ENCODE assay signal across 8 cellular contexts in genomic region chr5:177496111-177497010, GRCh38. TPM values are rescaled to one million over a fixed set of nuclear protein-coding genes. Genes with fewer than 3 reads are reported as not detected.
DNase-seq lines count a peak whose midpoint lies in the region; ATAC-seq and TF ChIP-seq lines count a peak whose summit lies in the region.

No MANE protein-coding gene starts in this region.

- no peaks in the 10 kb centered on the region for H3K79me2 ChIP-seq in parathyroid adenoma

- peak; percentile 44 for DNase-seq in activated CD4-positive, alpha-beta T cell treated with anti-CD3 and anti-CD28 coated beads for 36 hours
- no peak for DNase-seq in activated CD4-positive, alpha-beta T cell treated with anti-CD3 and anti-CD28 coated beads, Interleukin-2, amount 50 U/mL, for 1 hour
- DNase-seq in NCI-H1092 treated with DMSO at 0.1 percent for 48 hours (lab: John Stamatoyannopoulos, UW) (peak; percentile 23), glutamatergic neuron (peak; percentile 86)
- peak; percentile 28 for DNase-seq in activated CD8-positive, alpha-beta T cell treated with anti-CD3 and anti-CD28 coated beads, Interleukin-2, amount 10 ng/mL, durations not matched to agents 7 days and 5 days

- POLR2A ChIA-PET in activated CD4-positive, alpha-beta T cell treated with anti-CD3 and anti-CD28 coated beads for 36 hours (lab: Charles Lee) = no interaction called here
- POLR2A ChIA-PET in activated CD8-positive, alpha-beta T cell treated with anti-CD3 and anti-CD28 coated beads, Interleukin-2, amount 10 ng/mL, durations not matched to agents 7 days and 5 days (lab: Charles Lee) = interaction anchor here (0.7 to 1.5 kb wide), 4 partner anchors 12 to 23 kb away, joined by 3 to 5 read pairs (median 3); no protein-coding TSS in a partner anchor

- H3K27me3 Mint-ChIP-seq in activated CD4-positive, alpha-beta T cell treated with anti-CD3 and anti-CD28 coated beads for 36 hours = peaks cover 12% of the 10 kb centered on the region
- peaks cover 18% of the 10 kb centered on the region for H3K27me3 Mint-ChIP-seq in activated CD8-positive, alpha-beta T cell treated with anti-CD3 and anti-CD28 coated beads, Interleukin-2, amount 10 ng/mL, durations not matched to agents 7 days and 5 days (ENCODE audit: low read depth)
- H3K27me3 Mint-ChIP-seq in glutamatergic neuron (ENCODE audit: unreplicated experiment) = peaks cover 15% of the 10 kb centered on the region

- no peaks in the 10 kb centered on the region for H3K9me3 Mint-ChIP-seq in activated CD4-positive, alpha-beta T cell treated with anti-CD3 and anti-CD28 coated beads for 36 hours (ENCODE audit: low read depth)
- H3K9me3 Mint-ChIP-seq in activated CD8-positive, alpha-beta T cell treated with anti-CD3 and anti-CD28 coated beads, Interleukin-2, amount 10 ng/mL, durations not matched to agents 7 days and 5 days (ENCODE audit: insufficient read depth) = no peaks in the 10 kb centered on the region
- peaks cover 10% of the 10 kb centered on the region for H3K9me3 Mint-ChIP-seq in glutamatergic neuron (ENCODE audit: unreplicated experiment)

- CTCF ChIA-PET in activated CD4-positive, alpha-beta T cell treated with anti-CD3 and anti-CD28 coated beads for 36 hours (lab: Charles Lee) = interaction anchor here (0.5 to 3.6 kb wide), 12 partner anchors 12 to 187 kb away, joined by 3 to 23 read pairs (median 4); no protein-coding TSS in a partner anchor
- CTCF ChIA-PET in activated CD8-positive, alpha-beta T cell treated with anti-CD3 and anti-CD28 coated beads, Interleukin-2, amount 10 ng/mL, durations not matched to agents 7 days and 5 days (lab: Charles Lee) = interaction anchor here (1.1 to 4.4 kb wide), 9 partner anchors 8 to 186 kb away, joined by 3 to 19 read pairs (median 7); no protein-coding TSS in a partner anchor

- H2AFZ ChIP-seq in parathyroid adenoma = peak overlapping the region; percentile 48

- no peaks in the 10 kb centered on the region for H3K36me3 ChIP-seq in parathyroid adenoma (ENCODE audit: control insufficient read depth, insufficient read depth, low read length)

- no peak for ATAC-seq in activated CD4-positive, alpha-beta T cell treated with anti-CD3 and anti-CD28 coated beads for 36 hours
- no peak for ATAC-seq in activated CD8-positive, alpha-beta T cell treated with anti-CD3 and anti-CD28 coated beads, Interleukin-2, amount 10 ng/mL, durations not matched to agents 7 days and 5 days
- ATAC-seq in HG03175 (IDR thresholded peaks at IDR 0.05; ENCODE audit: unreplicated experiment) (no peak), HG02623 (IDR thresholded peaks at IDR 0.05; ENCODE audit: unreplicated experiment) (no peak)

- H3K27ac ChIP-seq in parathyroid adenoma = peak overlapping the region; percentile 90

- H3K27ac Mint-ChIP-seq in activated CD4-positive, alpha-beta T cell treated with anti-CD3 and anti-CD28 coated beads for 36 hours = peak overlapping the region; percentile 37
- H3K27ac Mint-ChIP-seq in activated CD8-positive, alpha-beta T cell treated with anti-CD3 and anti-CD28 coated beads, Interleukin-2, amount 10 ng/mL, durations not matched to agents 7 days and 5 days = peak overlapping the region; percentile 49
- peak overlapping the region; percentile 92 for H3K27ac Mint-ChIP-seq in glutamatergic neuron (ENCODE audit: unreplicated experiment)

- H3K9me3 ChIP-seq in parathyroid adenoma (ENCODE audit: control insufficient read depth, low read length) = no peaks in the 10 kb centered on the region

- no peaks in the 10 kb centered on the region for H3K27me3 ChIP-seq in parathyroid adenoma (ENCODE audit: control insufficient read depth, insufficient read depth, low read length)

- peak overlapping the region; percentile 29 for H3K9ac ChIP-seq in parathyroid adenoma

- H3K4me3 Mint-ChIP-seq in activated CD4-positive, alpha-beta T cell treated with anti-CD3 and anti-CD28 coated beads for 36 hours = peak overlapping the region; percentile 73
- H3K4me3 Mint-ChIP-seq in activated CD8-positive, alpha-beta T cell treated with anti-CD3 and anti-CD28 coated beads, Interleukin-2, amount 10 ng/mL, durations not matched to agents 7 days and 5 days = peak overlapping the region; percentile 71
- H3K4me3 Mint-ChIP-seq in glutamatergic neuron (ENCODE audit: unreplicated experiment) = peak overlapping the region; percentile 85

- H3K4me1 Mint-ChIP-seq in activated CD4-positive, alpha-beta T cell treated with anti-CD3 and anti-CD28 coated beads for 36 hours = peaks cover 31% of the 10 kb centered on the region
- peaks cover 57% of the 10 kb centered on the region for H3K4me1 Mint-ChIP-seq in activated CD8-positive, alpha-beta T cell treated with anti-CD3 and anti-CD28 coated beads, Interleukin-2, amount 10 ng/mL, durations not matched to agents 7 days and 5 days (ENCODE audit: low read depth)
- peaks cover 28% of the 10 kb centered on the region for H3K4me1 Mint-ChIP-seq in glutamatergic neuron (ENCODE audit: low read depth, unreplicated experiment)

- intact Hi-C loops in activated CD4-positive, alpha-beta T cell treated with anti-CD3 and anti-CD28 coated beads for 36 hours (cut with DNase I, micrococcal nuclease) = loop anchor here (1.0 to 5.0 kb wide), 9 partner anchors 20 to 364 kb away; partner anchors contain the start of genes DBN1 (in 1 of the 2), DDX41 (in 1 of the 2), GRK6 (in 1 of the 2) and MXD3 (in 1 of the 2)

- TF ChIP-seq CTCF in glutamatergic neuron (IDR thresholded peaks at IDR 0.05; ENCODE audit: partially characterized antibody, unreplicated experiment) (peak; percentile 34), parathyroid adenoma (IDR thresholded peaks at IDR 0.05) (peak; percentile 43)

- H3K4me1 ChIP-seq in parathyroid adenoma = peaks cover 28% of the 10 kb centered on the region

- peak overlapping the region; percentile 75 for H3K4me2 ChIP-seq in parathyroid adenoma (ENCODE audit: low read length)

- peak overlapping the region; percentile 44 for H3K4me3 ChIP-seq in parathyroid adenoma (ENCODE audit: low read depth, low read length)

- peaks cover 5% of the 10 kb centered on the region for H3K36me3 Mint-ChIP-seq in activated CD4-positive, alpha-beta T cell treated with anti-CD3 and anti-CD28 coated beads for 36 hours (ENCODE audit: low read depth)
- peaks cover 16% of the 10 kb centered on the region for H3K36me3 Mint-ChIP-seq in activated CD8-positive, alpha-beta T cell treated with anti-CD3 and anti-CD28 coated beads, Interleukin-2, amount 10 ng/mL, durations not matched to agents 7 days and 5 days (ENCODE audit: low read depth)
- H3K36me3 Mint-ChIP-seq in glutamatergic neuron (ENCODE audit: unreplicated experiment) = no peaks in the 10 kb centered on the region

RNA-seq across cellular contexts. Expression of gene PDLIM7, which starts 1.0 kb away (rescaled TPM):
- total RNA-seq in activated CD4-positive, alpha-beta T cell treated with anti-CD3 and anti-CD28 coated beads for 36 hours = 10 to 100 TPM; 41.9 to 50.2 TPM
- 10 to 100 TPM; 62.5 to 67.3 TPM for total RNA-seq in activated CD8-positive, alpha-beta T cell treated with anti-CD3 and anti-CD28 coated beads, Interleukin-2, amount 10 ng/mL, durations not matched to agents 7 days and 5 days
- total RNA-seq in glutamatergic neuron (ENCODE audit: unreplicated experiment) = 430 TPM

RNA-seq across cellular contexts. Expression of gene DOK3, which starts 13.3 kb away (rescaled TPM):
- 1 to 10 TPM; 4.2 to 4.8 TPM for total RNA-seq in activated CD4-positive, alpha-beta T cell treated with anti-CD3 and anti-CD28 coated beads for 36 hours
- 1 to 10 TPM; 7.3 to 7.8 TPM for total RNA-seq in activated CD8-positive, alpha-beta T cell treated with anti-CD3 and anti-CD28 coated beads, Interleukin-2, amount 10 ng/mL, durations not matched to agents 7 days and 5 days
- total RNA-seq in glutamatergic neuron (ENCODE audit: unreplicated experiment) = 29.2 TPM

RNA-seq across cellular contexts. Expression of gene DDX41, which starts 20.4 kb away (rescaled TPM):
- 100 to 1,000 TPM; 192 to 197 TPM for total RNA-seq in activated CD4-positive, alpha-beta T cell treated with anti-CD3 and anti-CD28 coated beads for 36 hours
- total RNA-seq in activated CD8-positive, alpha-beta T cell treated with anti-CD3 and anti-CD28 coated beads, Interleukin-2, amount 10 ng/mL, durations not matched to agents 7 days and 5 days = 100 to 1,000 TPM; 135 to 149 TPM
- 125 TPM for total RNA-seq in glutamatergic neuron (ENCODE audit: unreplicated experiment)

RNA-seq across cellular contexts. Expression of gene DBN1, which starts 22.9 kb away (rescaled TPM):
- 10 to 100 TPM; 29.5 to 41.2 TPM for total RNA-seq in activated CD4-positive, alpha-beta T cell treated with anti-CD3 and anti-CD28 coated beads for 36 hours
- total RNA-seq in activated CD8-positive, alpha-beta T cell treated with anti-CD3 and anti-CD28 coated beads, Interleukin-2, amount 10 ng/mL, durations not matched to agents 7 days and 5 days = 100 to 1,000 TPM in 1 of 2 experiments, 10 to 100 TPM in 1; 92.9 to 104 TPM
- total RNA-seq in glutamatergic neuron (ENCODE audit: unreplicated experiment) = 1,261 TPM

RNA-seq across cellular contexts. Expression of gene PRR7, which starts 49.7 kb away (rescaled TPM):
- total RNA-seq in activated CD4-positive, alpha-beta T cell treated with anti-CD3 and anti-CD28 coated beads for 36 hours = 10 to 100 TPM; 12.3 to 13.0 TPM
- 10 to 100 TPM in 1 of 2 experiments, 1 to 10 TPM in 1; 9.8 to 11.6 TPM for total RNA-seq in activated CD8-positive, alpha-beta T cell treated with anti-CD3 and anti-CD28 coated beads, Interleukin-2, amount 10 ng/mL, durations not matched to agents 7 days and 5 days
- 4.1 TPM for total RNA-seq in glutamatergic neuron (ENCODE audit: unreplicated experiment)

Comparison
In these comparisons a context has a peak if more than half of its experiments do, and no peak if none do; other contexts are left out.
1. H3K27ac Mint-ChIP-seq: peak in every context shown above with its lines; median percentile 92 in glutamatergic neuron; 49 in activated CD8-positive, alpha-beta T cell treated with anti-CD3 and anti-CD28 coated beads, Interleukin-2, amount 10 ng/mL, durations not matched to agents 7 days and 5 days; 37 in activated CD4-positive, alpha-beta T cell treated with anti-CD3 and anti-CD28 coated beads for 36 hours.